In the genomic region with DNA sequence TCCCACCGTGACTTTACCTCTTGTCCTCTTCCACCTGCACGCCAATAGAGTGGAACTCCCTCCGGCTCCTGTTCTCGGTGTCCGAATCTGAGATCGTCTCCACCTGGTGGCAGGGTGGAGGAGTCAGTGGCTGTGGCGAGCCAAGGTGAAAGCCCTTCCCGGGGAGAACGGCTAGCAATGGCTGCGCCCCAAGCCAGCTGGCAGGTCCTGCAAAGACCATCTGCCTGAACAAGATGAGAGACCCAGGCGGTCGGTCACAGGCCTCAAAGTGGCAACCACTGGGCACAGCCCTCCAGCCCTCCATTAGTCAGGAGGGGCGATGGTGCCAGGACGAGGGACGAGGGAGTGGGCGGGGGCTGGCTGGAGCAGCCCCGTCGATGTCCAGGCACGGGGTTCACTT, we compare ENCODE assay signal across 9 cellular contexts. TPM values are rescaled to one million over a fixed set of nuclear protein-coding genes. Genes with fewer than 3 reads are reported as not detected.
A peak's percentile ranks its signal among the peaks of the same experiment; 100 is the strongest.
DNase-seq lines count a peak whose midpoint lies in the region; ATAC-seq, FAIRE-seq and TF ChIP-seq lines count a peak whose summit lies in the region.
"Had no signal": no experiment of that assay in that cellular context is flagged by ENCODE, and none has a peak within 500 bp of the region (broad histone marks: within the 10 kb centered on the region; RNA-seq: fewer than 3 reads in every experiment).

No MANE protein-coding gene starts in this region.

- H3K9me3 ChIP-seq in heart right ventricle: peaks cover 0 to 6% (median 0%) of the 10 kb centered on the region in 11 donors
- H3K9me3 ChIP-seq in right atrium auricular region: peaks cover 0 to 7% of the 10 kb centered on the region in 2 donors
- H3K9me3 ChIP-seq in kidney (ENCODE audit: control insufficient read depth in 1 of 2, low read length in 2 of 2): no peaks in the 10 kb centered on the region
- H3K9me3 ChIP-seq in vagina: no peaks in the 10 kb centered on the region
- no peaks in the 10 kb centered on the region for H3K9me3 ChIP-seq in uterus

- TF ChIP-seq POLR2A in vagina (IDR thresholded peaks at IDR 0.05) (no peak), uterus (IDR thresholded peaks at IDR 0.05) (no peak)

- DNase-seq in heart right ventricle: no peak
- no peak for DNase-seq in right atrium auricular region (ENCODE audit: low spot score)
- no peak for DNase-seq in activated T-helper 1 cell treated with anti-CD3 and anti-CD28 coated beads, Interleukin-12 subunit alpha, Interleukin-12 subunit beta, Interleukin-2, Interleukin-4 antibody, amounts not matched to agents 30 ng/mL and 10 ng/mL and 1 ng/mL, durations not matched to agents 14 hours and 24 hours and 36 hours (ENCODE audit: low spot score)
- no peak for DNase-seq in kidney
- no peak for DNase-seq in vagina (ENCODE audit: extremely low spot score in 2 of 2)
- DNase-seq in uterus: no peak
- DNase-seq in germinal center (ENCODE audit: low spot score): no peak
- DNase-seq: SIG-M5 had no signal

- H3K4me1 ChIP-seq in heart right ventricle (peaks cover 0 to 12% (median 9%) of the 10 kb centered on the region in 9 donors), right atrium auricular region (peaks cover 0 to 14% of the 10 kb centered on the region in 2 donors), kidney (ENCODE audit: control insufficient read depth in 1 of 2, insufficient read depth in 1 of 2, low read depth in 1 of 2, low read length in 2 of 2) (no peaks in the 10 kb centered on the region), vagina (peaks cover 11% of the 10 kb centered on the region), uterus (peaks cover 0 to 5% of the 10 kb centered on the region in 2 donors)

- H3K4me3 ChIP-seq in heart right ventricle (peak overlapping the region in 7 of 10 donors; percentile 21 to 52 (median 49)), right atrium auricular region (no peak overlapping the region), kidney (ENCODE audit: low read length in 2 of 2) (no peak overlapping the region), vagina (peak overlapping the region; percentile 28 to 45), uterus (no peak overlapping the region)

- H3K36me3 Mint-ChIP-seq in activated T-helper 1 cell treated with anti-CD3 and anti-CD28 coated beads, Interleukin-12 subunit alpha, Interleukin-12 subunit beta, Interleukin-2, Interleukin-4 antibody, amounts not matched to agents 30 ng/mL and 10 ng/mL and 1 ng/mL, durations not matched to agents 14 hours and 24 hours and 36 hours (ENCODE audit: low read depth): no peaks in the 10 kb centered on the region

- FAIRE-seq in kidney (lab: Jason Lieb, UNC): no peak

- H3K27me3 ChIP-seq in heart right ventricle (peaks cover 10 to 88% (median 69%) of the 10 kb centered on the region in 7 donors), right atrium auricular region (peaks cover 12 to 20% of the 10 kb centered on the region in 2 donors), vagina (no peaks in the 10 kb centered on the region), uterus (peaks cover 6 to 11% of the 10 kb centered on the region in 2 donors)

- TF ChIP-seq CTCF in heart right ventricle (IDR thresholded peaks at IDR 0.05): peak in 1 of 9 donors; percentile 3
- no peak for TF ChIP-seq CTCF in right atrium auricular region (IDR thresholded peaks at IDR 0.05)
- peak; percentile 13 for TF ChIP-seq CTCF in kidney (IDR thresholded peaks at IDR 0.05; ENCODE audit: borderline replicate concordance, extremely low read depth, insufficient read depth)
- TF ChIP-seq CTCF in vagina (IDR thresholded peaks at IDR 0.05): no peak
- no peak for TF ChIP-seq CTCF in uterus (IDR thresholded peaks at IDR 0.05)

- H3K27ac Mint-ChIP-seq in activated T-helper 1 cell treated with anti-CD3 and anti-CD28 coated beads, Interleukin-12 subunit alpha, Interleukin-12 subunit beta, Interleukin-2, Interleukin-4 antibody, amounts not matched to agents 30 ng/mL and 10 ng/mL and 1 ng/mL, durations not matched to agents 14 hours and 24 hours and 36 hours: no peak overlapping the region

- H3K9me3 Mint-ChIP-seq in activated T-helper 1 cell treated with anti-CD3 and anti-CD28 coated beads, Interleukin-12 subunit alpha, Interleukin-12 subunit beta, Interleukin-2, Interleukin-4 antibody, amounts not matched to agents 30 ng/mL and 10 ng/mL and 1 ng/mL, durations not matched to agents 14 hours and 24 hours and 36 hours: no peaks in the 10 kb centered on the region

- peak in 1 of 8 donors; percentile 10 for ATAC-seq in heart right ventricle
- no peak for ATAC-seq in HG03095 (IDR thresholded peaks at IDR 0.05; ENCODE audit: unreplicated experiment)

- H3K27me3 Mint-ChIP-seq in activated T-helper 1 cell treated with anti-CD3 and anti-CD28 coated beads, Interleukin-12 subunit alpha, Interleukin-12 subunit beta, Interleukin-2, Interleukin-4 antibody, amounts not matched to agents 30 ng/mL and 10 ng/mL and 1 ng/mL, durations not matched to agents 14 hours and 24 hours and 36 hours (ENCODE audit: insufficient read depth): peaks cover 44% of the 10 kb centered on the region

- no peak overlapping the region for H3K27ac ChIP-seq in heart right ventricle
- no peak overlapping the region for H3K27ac ChIP-seq in right atrium auricular region
- H3K27ac ChIP-seq in kidney (ENCODE audit: low read depth in 2 of 2, low read length in 2 of 2): no peak overlapping the region
- no peak overlapping the region for H3K27ac ChIP-seq in vagina
- H3K27ac ChIP-seq in uterus: no peak overlapping the region

- H3K4me1 Mint-ChIP-seq in activated T-helper 1 cell treated with anti-CD3 and anti-CD28 coated beads, Interleukin-12 subunit alpha, Interleukin-12 subunit beta, Interleukin-2, Interleukin-4 antibody, amounts not matched to agents 30 ng/mL and 10 ng/mL and 1 ng/mL, durations not matched to agents 14 hours and 24 hours and 36 hours (ENCODE audit: low read depth): no peaks in the 10 kb centered on the region

- H3K4me3 Mint-ChIP-seq in activated T-helper 1 cell treated with anti-CD3 and anti-CD28 coated beads, Interleukin-12 subunit alpha, Interleukin-12 subunit beta, Interleukin-2, Interleukin-4 antibody, amounts not matched to agents 30 ng/mL and 10 ng/mL and 1 ng/mL, durations not matched to agents 14 hours and 24 hours and 36 hours: peak overlapping the region; percentile 71

- H3K36me3 ChIP-seq in heart right ventricle (no peaks in the 10 kb centered on the region), right atrium auricular region (no peaks in the 10 kb centered on the region), kidney (ENCODE audit: control insufficient read depth in 1 of 2, insufficient read depth in 2 of 2, low read length in 2 of 2) (no peaks in the 10 kb centered on the region), vagina (no peaks in the 10 kb centered on the region), uterus (no peaks in the 10 kb centered on the region)

- WGBS in heart right ventricle, 2 donors: 14 to 22% methylated on average over 19 of the region's 19 CpGs

- no peak overlapping the region for H3K9ac ChIP-seq in kidney (ENCODE audit: low read length in 2 of 2)

- intact Hi-C loops in heart right ventricle (cut with DNase I): no loop called here
- intact Hi-C loops in activated T-helper 1 cell treated with anti-CD3 and anti-CD28 coated beads, Interleukin-12 subunit alpha, Interleukin-12 subunit beta, Interleukin-2, Interleukin-4 antibody, amounts not matched to agents 30 ng/mL and 10 ng/mL and 1 ng/mL, durations not matched to agents 14 hours and 24 hours and 36 hours (cut with micrococcal nuclease): loop anchor here (2.0 kb wide), 1 partner anchor 26 kb away; the partner anchor contains the start of gene SMIM12
- intact Hi-C loops in kidney (cut with DNase I): no loop called here
- intact Hi-C loops in vagina (cut with DNase I): no loop called here
- intact Hi-C loops in uterus (cut with DNase I; ENCODE audit: low total_unique reads): no loop called here

RNA-seq across cellular contexts. Expression of gene SMIM12, which starts 25.4 kb away (rescaled TPM):
- total RNA-seq in heart right ventricle (10 to 100 TPM; 33.9 to 74.2 (median 43.7) TPM), right atrium auricular region (10 to 100 TPM; 26.6 to 34.0 TPM), kidney (49.2 TPM), vagina (36.6 TPM), uterus (10 to 100 TPM; 11.8 to 31.2 (median 19.4) TPM)
- polyA plus RNA-seq in heart right ventricle (10 to 100 TPM in 1 of 2 donors, 1 to 10 TPM in 1; 9.7 to 78.1 TPM), kidney (ENCODE audit: insufficient read depth, low read depth, low replicate concordance) (85.9 TPM)
- 62.4 and 66.2 TPM in 2 replicates for total RNA-seq in activated T-helper 1 cell treated with anti-CD3 and anti-CD28 coated beads, Interleukin-12 subunit alpha, Interleukin-12 subunit beta, Interleukin-2, Interleukin-4 antibody, amounts not matched to agents 30 ng/mL and 10 ng/mL and 1 ng/mL, durations not matched to agents 14 hours and 24 hours and 36 hours

RNA-seq across cellular contexts. Expression of gene DLGAP3, which starts 44.5 kb away (rescaled TPM):
- under 1 TPM in 4 of 10 donors, not detected in 6; 0.11 to 0.35 (median 0.15) TPM for total RNA-seq in heart right ventricle
- polyA plus RNA-seq in heart right ventricle: under 1 TPM; 0.07 to 0.10 TPM
- under 1 TPM in 1 of 2 donors, not detected in 1; 0.43 TPM for total RNA-seq in right atrium auricular region
- total RNA-seq in activated T-helper 1 cell treated with anti-CD3 and anti-CD28 coated beads, Interleukin-12 subunit alpha, Interleukin-12 subunit beta, Interleukin-2, Interleukin-4 antibody, amounts not matched to agents 30 ng/mL and 10 ng/mL and 1 ng/mL, durations not matched to agents 14 hours and 24 hours and 36 hours: 0.65 and 0.93 TPM in 2 replicates
- 1.0 TPM for total RNA-seq in kidney
- 0.71 TPM for polyA plus RNA-seq in kidney (ENCODE audit: insufficient read depth, low read depth, low replicate concordance)
- not detected for total RNA-seq in vagina
- total RNA-seq in uterus: under 1 TPM in 1 of 4 donors, not detected in 3; 0.14 TPM

Comparison
In these comparisons a context has a peak if more than half of its experiments do, and no peak if none do; other contexts are left out.
1. H3K4me3 ChIP-seq: peak in heart right ventricle (7 of 10) and vagina (2 of 2); none in right atrium auricular region (0 of 2), kidney (0 of 2) and uterus (0 of 2).